20 cellular contexts compared by ENCODE assay signal in the genomic region with DNA sequence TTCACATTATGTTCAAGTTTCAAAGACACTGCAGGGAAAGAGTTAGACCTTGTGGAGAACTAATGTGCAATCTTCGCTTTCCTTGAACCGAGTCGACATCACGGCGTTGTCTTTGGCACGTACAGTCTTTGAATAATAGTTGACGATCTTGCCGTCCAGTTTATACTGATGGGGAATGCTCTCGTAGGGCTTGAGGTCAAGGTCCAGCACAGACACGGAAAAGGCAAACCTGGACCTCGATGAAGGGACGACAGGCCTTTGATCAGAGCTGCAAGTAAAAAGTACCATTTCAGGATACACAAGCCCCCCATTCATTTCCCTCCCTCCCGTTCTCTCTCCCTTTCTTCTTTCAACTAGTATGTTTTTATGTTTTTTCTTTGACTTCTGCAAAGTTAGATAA. TPM values are rescaled to one million over a fixed set of nuclear protein-coding genes. Genes with fewer than 3 reads are reported as not detected.
DNase-seq lines count a peak whose midpoint lies in the region; ATAC-seq and TF ChIP-seq lines count a peak whose summit lies in the region.
"Had no signal": no experiment of that assay in that cellular context is flagged by ENCODE, and none has a peak within 500 bp of the region (broad histone marks: within the 10 kb centered on the region; RNA-seq: fewer than 3 reads in every experiment).

No MANE protein-coding gene starts in this region.

- no peak overlapping the region for H2AFZ ChIP-seq in GM23248

- no peak overlapping the region for H3K4me2 ChIP-seq in GM23248 (ENCODE audit: unreplicated experiment)

- no peaks in the 10 kb centered on the region for H3K79me2 ChIP-seq in GM23248 (ENCODE audit: insufficient read depth)

- no peak for TF ChIP-seq EP300 in sigmoid colon (IDR thresholded peaks at IDR 0.05)

- H3K4me3 ChIP-seq in heart right ventricle (no peak overlapping the region), sigmoid colon (no peak overlapping the region), vagina (no peak overlapping the region), GM23248 (no peak overlapping the region)

- peaks cover 8% of the 10 kb centered on the region; the same call in 1 of the 2 replicates for H3F3A ChIP-seq in GM23248 (ENCODE audit: insufficient read depth)

- H3K27ac ChIP-seq in heart right ventricle (peak overlapping the region in 8 of 10 donors; percentile 22 to 87 (median 72)), sigmoid colon (peak overlapping the region; percentile 63 to 90 (median 80)), vagina (peak overlapping the region; percentile 92), GM23248 (no peak overlapping the region)

- H4K20me1 ChIP-seq in GM23248 (ENCODE audit: insufficient read depth) = no peaks in the 10 kb centered on the region

- 85 to 92% methylated on average over 13 of the region's 13 CpGs for WGBS in heart right ventricle, 2 donors
- 92 to 94% methylated on average over 13 of the region's 13 CpGs for WGBS in sigmoid colon, 2 donors
- 67 to 73% methylated on average over 13 of the region's 13 CpGs for WGBS in GM23248 (ENCODE audit: low coverage in 1 of 2, low lambda C conversion rate in 2 of 2, missing lambda C conversion rate in 2 of 2), 2 experiments

- no peaks in the 10 kb centered on the region for H3K9me2 ChIP-seq in GM23248 (ENCODE audit: insufficient read depth)

- DNase-seq in heart right ventricle = no peak
- DNase-seq in left ventricle myocardium superior = no peak
- peak; percentile 35 for DNase-seq in left lobe of liver (ENCODE audit: low spot score)
- peak; percentile 42 for DNase-seq in sigmoid colon
- peak; percentile 34 for DNase-seq in vagina (ENCODE audit: extremely low spot score in 2 of 2)
- no peak for DNase-seq in GM23248
- DNase-seq in left colon = no peak
- DNase-seq in HuH-7.5 (ENCODE audit: low spot score) = no peak
- DNase-seq: activated naive CD4-positive, alpha-beta T cell treated with Interleukin-2 at 50 U/mL for 16 hours; activated T-cell treated with anti-CD3 and anti-CD28 coated beads for 4 hours; glutamatergic neuron; immature natural killer cell; mesendoderm; NCI-H1105; NCI-H526 treated with DMSO at 0.1 percent for 48 hours; OCI-M1; retina; SHP77 treated with DMSO at 0.1 percent for 48 hours; stimulated activated naive CD4-positive, alpha-beta T cell treated with Interleukin-2 at 50 U/mL for 16 hours; T-helper 1 cell had no signal

- H3K9me3 ChIP-seq in heart right ventricle (no peaks in the 10 kb centered on the region), sigmoid colon (no peaks in the 10 kb centered on the region), vagina (no peaks in the 10 kb centered on the region), GM23248 (ENCODE audit: low read depth) (no peaks in the 10 kb centered on the region)

- peaks cover 0 to 100% (median 37%) of the 10 kb centered on the region in 9 donors for H3K36me3 ChIP-seq in heart right ventricle
- peaks cover 0 to 15% (median 2%) of the 10 kb centered on the region in 4 donors for H3K36me3 ChIP-seq in sigmoid colon
- peaks cover 0 to 11% of the 10 kb centered on the region in 2 donors for H3K36me3 ChIP-seq in vagina
- H3K36me3 ChIP-seq in GM23248 (ENCODE audit: low read depth) = peaks cover 22% of the 10 kb centered on the region; the same call in 1 of the 2 replicates

- in situ Hi-C loops in GM23248 (cut with MboI) = no loop called here

- no peaks in the 10 kb centered on the region for H3K27me3 ChIP-seq in heart right ventricle
- H3K27me3 ChIP-seq in sigmoid colon = no peaks in the 10 kb centered on the region
- no peaks in the 10 kb centered on the region for H3K27me3 ChIP-seq in vagina
- no peaks in the 10 kb centered on the region for H3K27me3 ChIP-seq in GM23248 (replicated peaks; ENCODE audit: insufficient read depth)

- TF ChIP-seq CTCF in heart right ventricle (IDR thresholded peaks at IDR 0.05) = no peak
- no peak for TF ChIP-seq CTCF in sigmoid colon (IDR thresholded peaks at IDR 0.05)
- TF ChIP-seq CTCF in vagina (IDR thresholded peaks at IDR 0.05) = no peak

- intact Hi-C loops in heart right ventricle (cut with DNase I) = no loop called here
- intact Hi-C loops in left ventricle myocardium superior (cut with micrococcal nuclease) = no loop called here
- intact Hi-C loops in sigmoid colon (cut with DNase I) = no loop called here
- intact Hi-C loops in vagina (cut with DNase I) = no loop called here
- intact Hi-C loops in left colon (cut with DNase I, micrococcal nuclease) = no loop called here

- no peak for TF ChIP-seq POLR2A in sigmoid colon (IDR thresholded peaks at IDR 0.05)
- TF ChIP-seq POLR2A in vagina (IDR thresholded peaks at IDR 0.05) = no peak

- H3K9ac ChIP-seq in GM23248 = no peak overlapping the region

- ATAC-seq in heart right ventricle (no peak), left ventricle myocardium superior (no peak), left lobe of liver (no peak), left colon (no peak)

- H3K4me1 ChIP-seq in heart right ventricle (peaks cover 0 to 51% (median 19%) of the 10 kb centered on the region in 9 donors), sigmoid colon (peaks cover 0 to 73% (median 59%) of the 10 kb centered on the region in 4 donors), vagina (peaks cover 77% of the 10 kb centered on the region), GM23248 (ENCODE audit: insufficient read depth) (peaks cover 12% of the 10 kb centered on the region)

RNA-seq across cellular contexts. Expression of a gene that starts 54.1 kb away (rescaled TPM):
- 10 to 100 TPM in 2 of 10 donors, 1 to 10 TPM in 8; 6.5 to 17.8 (median 8.5) TPM for total RNA-seq in heart right ventricle
- 1 to 10 TPM; 5.2 to 8.2 TPM for polyA plus RNA-seq in heart right ventricle
- 7.6 TPM for total RNA-seq in left ventricle myocardium superior
- total RNA-seq in left lobe of liver = 1.8 TPM
- 10 to 100 TPM in 1 of 4 donors, 1 to 10 TPM in 3; 5.7 to 12.5 (median 6.9) TPM for total RNA-seq in sigmoid colon
- 1 to 10 TPM; 3.6 to 7.8 (median 4.4) TPM for polyA plus RNA-seq in sigmoid colon
- 39.5 TPM for total RNA-seq in vagina
- total RNA-seq in GM23248 (2014; rRNA removed; shearing (Covaris generic)) = 17.8 and 18.3 TPM in 2 replicates
- polyA plus RNA-seq in GM23248 (2016; fragmentation: Nextera tagmentation; extraction: Ambion mirVana) = 10.4 and 10.7 TPM in 2 replicates
- total RNA-seq in left colon = 1 to 10 TPM; 7.1 to 9.5 TPM

Comparison
In these comparisons a context has a peak if more than half of its experiments do, and no peak if none do; other contexts are left out.
1. DNase-seq: peak in left lobe of liver (single experiment), sigmoid colon (single experiment) and vagina (2 of 2); none in heart right ventricle (0 of 2), left ventricle myocardium superior (single experiment), GM23248 (single experiment), left colon (0 of 2) and HuH-7.5 (single experiment).